28 cellular contexts compared by ENCODE assay signal in genomic region chr6:158836625-158837311, GRCh38. TPM values are rescaled to one million over a fixed set of nuclear protein-coding genes. Genes with fewer than 3 reads are reported as not detected.
DNase-seq lines count a peak whose midpoint lies in the region; ATAC-seq, FAIRE-seq and TF ChIP-seq lines count a peak whose summit lies in the region.
"Had no signal": no experiment of that assay in that cellular context is flagged by ENCODE, and none has a peak within 500 bp of the region (broad histone marks: within the 10 kb centered on the region; RNA-seq: fewer than 3 reads in every experiment).

No MANE protein-coding gene starts in this region.

- 94% methylated on average over 11 of the region's 11 CpGs; no CpG with 5 or more reads in 1 of the 2 experiments for WGBS in H1 (ENCODE audit: extremely low coverage in 1 of 2, insufficient coverage in 1 of 2, insufficient read length in 1 of 2, insufficient replicate concordance in 2 of 2, low coverage in 1 of 2, low lambda C conversion rate in 2 of 2, missing lambda C conversion rate in 1 of 2), 2 experiments
- 95% methylated on average over 11 of the region's 11 CpGs for WGBS in pancreas, 2 donors

- POLR2A ChIA-PET in H1 (lab: Charles Lee; ENCODE audit: partially characterized antibody) = interaction anchor here (0.7 to 1.3 kb wide), 4 partner anchors 9 to 294 kb away, joined by 3 to 4 read pairs (median 4); no protein-coding TSS in a partner anchor

- no peak for DNase-seq in CD4-positive, CD25-positive, alpha-beta regulatory T cell
- DNase-seq in NB4 (ENCODE audit: low read depth) (peak; percentile 71), H1 (ENCODE audit: low read depth in 1 of 2, low spot score in 2 of 2) (no peak), NCI-H2171 treated with DMSO at 0.1 percent for 48 hours (lab: John Stamatoyannopoulos, UW) (no peak), pancreas (no peak)
- DNase-seq: activated CD4-positive, alpha-beta T cell treated with anti-CD3 and anti-CD28 coated beads for 48 hours; activated naive CD4-positive, alpha-beta T cell treated with Interleukin-2 at 50 U/mL for 16 hours; activated T-cell treated with anti-CD3 and anti-CD28 coated beads, Interleukin-2, amount 50 U/mL, for 48 hours; effector CD8-positive, alpha-beta T cell; HFFc6; hypothalamus; NCI-H1417 treated with DMSO at 0.1 percent for 48 hours; NCI-H2029 treated with DMSO at 0.1 percent for 48 hours; NCI-H526; NK-92 treated with Interleukin-12 subunit alpha and Interleukin-12 subunit beta, amount 100 ng/mL, for 24 hours; SK-N-SH; stimulated activated CD4-positive, alpha-beta T cell treated with anti-CD3 and anti-CD28 coated beads, Interleukin-15, amount 100 ng/mL, for 24 hours; stimulated activated CD4-positive, alpha-beta T cell treated with anti-CD3 and anti-CD28 coated beads, Interleukin-4, amount 100 ng/mL, for 4 hours; stimulated activated naive CD4-positive, alpha-beta T cell had no signal

- no peak overlapping the region; the same call in 1 of the 2 replicates for H2AFZ ChIP-seq in H1 (ENCODE audit: low read length)
- no peak overlapping the region for H2AFZ ChIP-seq in parathyroid adenoma

- no peak overlapping the region for H4K8ac ChIP-seq in H1 (ENCODE audit: extremely low read depth, insufficient read depth, low read length)

- FAIRE-seq in H1 (lab: Jason Lieb, UNC) = no peak
- FAIRE-seq in pancreas (lab: Jason Lieb, UNC) = no peak
- FAIRE-seq: K562 had no signal

- H3K4me1 Mint-ChIP-seq in CD4-positive, CD25-positive, alpha-beta regulatory T cell = peaks cover 0 to 2% (median 0%) of the 10 kb centered on the region in 4 donors

- CTCF ChIA-PET in H1 (lab: Charles Lee; ENCODE audit: partially characterized antibody) = interaction anchor here (1.8 to 2.0 kb wide), 2 partner anchors 14 to 273 kb away, joined by 4 read pairs; no protein-coding TSS in a partner anchor

- H3K4me3 ChIP-seq in CD4-positive, CD25-positive, alpha-beta regulatory T cell (ENCODE audit: low read depth, low read length) = no peak overlapping the region
- no peak overlapping the region for H3K4me3 ChIP-seq in NB4 (ENCODE audit: low read depth, low read length)
- no peak overlapping the region for H3K4me3 ChIP-seq in H1 (ENCODE audit: extremely low read depth in 1 of 4, insufficient read depth in 2 of 4, low read depth in 3 of 4, low read length in 4 of 4)
- H3K4me3 ChIP-seq in parathyroid adenoma (ENCODE audit: low read depth, low read length) = no peak overlapping the region
- H3K4me3 ChIP-seq in pancreas = no peak overlapping the region
- H3K4me3 ChIP-seq: gastroesophageal sphincter, lung had no signal

- TF ChIP-seq POLR2A in NB4 (IDR thresholded peaks at IDR 0.05; ENCODE audit: extremely low read depth, insufficient read length) = no peak
- TF ChIP-seq POLR2A in H1 (IDR thresholded peaks at IDR 0.05; ENCODE audit: control extremely low read depth in 1 of 2, low read depth in 2 of 2, low read length in 2 of 2) = no peak

- no peaks in the 10 kb centered on the region for H3K36me3 ChIP-seq in CD4-positive, CD25-positive, alpha-beta regulatory T cell (ENCODE audit: control insufficient read depth, insufficient read depth, low read length)
- H3K36me3 ChIP-seq in H1 (ENCODE audit: control insufficient read depth in 2 of 4, insufficient read depth in 4 of 4, low read length in 3 of 4) (no peaks in the 10 kb centered on the region), parathyroid adenoma (ENCODE audit: control insufficient read depth, insufficient read depth, low read length) (no peaks in the 10 kb centered on the region), pancreas (no peaks in the 10 kb centered on the region)
- H3K36me3 ChIP-seq: gastroesophageal sphincter, neutrophil had no signal

- H2BK20ac ChIP-seq in H1 (ENCODE audit: low read length) = 0 out of 2 replicates have a peak overlapping the region, but pooled peaks have one; percentile 34

- no peak overlapping the region for H3K4ac ChIP-seq in H1 (replicated peaks; ENCODE audit: insufficient read length, low read depth, low read length)

- H3K9me3 ChIP-seq in CD4-positive, CD25-positive, alpha-beta regulatory T cell (ENCODE audit: control insufficient read depth in 2 of 2, low read length in 2 of 2) = no peaks in the 10 kb centered on the region
- H3K9me3 ChIP-seq in H1 (ENCODE audit: insufficient read depth in 2 of 2, low read depth in 1 of 2, low read length in 1 of 2) (no peaks in the 10 kb centered on the region), parathyroid adenoma (ENCODE audit: control insufficient read depth, low read length) (no peaks in the 10 kb centered on the region), pancreas (no peaks in the 10 kb centered on the region)
- H3K9me3 ChIP-seq: gastroesophageal sphincter, neutrophil, SK-N-SH had no signal

- H3K14ac ChIP-seq in H1 (ENCODE audit: insufficient read length) = no peak overlapping the region

- peak overlapping the region; percentile 61; the same call in 1 of the 2 replicates for H2BK15ac ChIP-seq in H1 (ENCODE audit: low read length)

- H3K56ac ChIP-seq in H1 (replicated peaks; ENCODE audit: insufficient read length, low read depth, low read length) = no peak overlapping the region

- H3K27me3 Mint-ChIP-seq in CD4-positive, CD25-positive, alpha-beta regulatory T cell = peaks cover 2% of the 10 kb centered on the region

- no peak for ATAC-seq in CD4-positive, CD25-positive, alpha-beta regulatory T cell (ENCODE audit: low read depth in 2 of 2)
- no peak for ATAC-seq in GM21367 (IDR thresholded peaks at IDR 0.05; ENCODE audit: unreplicated experiment)
- ATAC-seq in HG02870 (IDR thresholded peaks at IDR 0.05; ENCODE audit: unreplicated experiment) = no peak
- no peak for ATAC-seq in pancreas

- no peak overlapping the region for H3K18ac ChIP-seq in H1 (ENCODE audit: extremely low read depth, low read length)

- no peaks in the 10 kb centered on the region for H3K4me1 ChIP-seq in CD4-positive, CD25-positive, alpha-beta regulatory T cell (ENCODE audit: control insufficient read depth, insufficient read depth, low read length, poor library complexity, severe bottlenecking)
- H3K4me1 ChIP-seq in H1 (replicated peaks in 1 of 4; ENCODE audit: control insufficient read depth in 3 of 4, insufficient read depth in 4 of 4, low read length in 3 of 4) = peaks cover 2 to 13% (median 4%) of the 10 kb centered on the region in 4 experiments; a peak in 4 of 7 replicates
- H3K4me1 ChIP-seq in parathyroid adenoma = peaks cover 35% of the 10 kb centered on the region
- peaks cover 3 to 6% (median 3%) of the 10 kb centered on the region in 3 donors for H3K4me1 ChIP-seq in pancreas
- H3K4me1 ChIP-seq: gastroesophageal sphincter had no signal

- H4K5ac ChIP-seq in H1 (ENCODE audit: insufficient read length, low read depth, low read length) = no peak overlapping the region

- no peak overlapping the region for H3K4me3 Mint-ChIP-seq in CD4-positive, CD25-positive, alpha-beta regulatory T cell
- H3K4me3 Mint-ChIP-seq: CD14-positive monocyte, HFFc6 had no signal

- H3K4me2 ChIP-seq in H1 (ENCODE audit: insufficient read depth in 1 of 2, low read depth in 2 of 2, low read length in 2 of 2) (no peak overlapping the region), parathyroid adenoma (ENCODE audit: low read length) (no peak overlapping the region)
- H3K4me2 ChIP-seq: SK-N-SH had no signal

- intact Hi-C loops in pancreas (cut with DNase I) = no loop called here

- H4K91ac ChIP-seq in H1 (replicated peaks; ENCODE audit: insufficient read length, low read length) = no peak overlapping the region

- H3K23ac ChIP-seq in H1 (ENCODE audit: insufficient read length) = no peak overlapping the region

- H4K20me1 ChIP-seq in H1 (replicated peaks in 1 of 2; ENCODE audit: control insufficient read depth in 1 of 2, insufficient read depth in 2 of 2, low read length in 2 of 2) = no peaks in the 10 kb centered on the region

- no peak overlapping the region for H3K9ac ChIP-seq in H1 (replicated peaks in 1 of 4; ENCODE audit: extremely low read depth in 1 of 4, low read depth in 3 of 4, low read length in 3 of 4)
- no peak overlapping the region for H3K9ac ChIP-seq in parathyroid adenoma
- H3K9ac ChIP-seq: SK-N-SH had no signal

- H3K79me2 ChIP-seq in H1 (ENCODE audit: control insufficient read depth in 1 of 2, insufficient read depth in 2 of 2, low read length in 2 of 2) = no peaks in the 10 kb centered on the region
- H3K79me2 ChIP-seq in parathyroid adenoma = no peaks in the 10 kb centered on the region

- H3K36me3 Mint-ChIP-seq in CD4-positive, CD25-positive, alpha-beta regulatory T cell = peaks cover 3% of the 10 kb centered on the region
- H3K36me3 Mint-ChIP-seq: CD14-positive monocyte had no signal

- peak overlapping the region; percentile 84 for H2BK12ac ChIP-seq in H1 (ENCODE audit: low read depth, low read length)

- TF ChIP-seq CTCF in NB4 (IDR thresholded peaks at IDR 0.05; ENCODE audit: low read depth, low read length) (no peak), H1 (IDR thresholded peaks at IDR 0.05; ENCODE audit: control extremely low read depth in 1 of 3, insufficient read depth in 1 of 3, low read depth in 1 of 3, low read length in 3 of 3) (no peak), parathyroid adenoma (IDR thresholded peaks at IDR 0.05) (no peak), pancreas (IDR thresholded peaks at IDR 0.05) (no peak)

- no peak overlapping the region for H2AK5ac ChIP-seq in H1 (ENCODE audit: low read depth, low read length)

- H3K27ac Mint-ChIP-seq in CD4-positive, CD25-positive, alpha-beta regulatory T cell = peak overlapping the region in 2 of 3 donors; percentile 39 to 44
- H3K27ac Mint-ChIP-seq: HFFc6 had no signal

- TF ChIP-seq EP300 in H1 (IDR thresholded peaks at IDR 0.05; ENCODE audit: borderline replicate concordance in 1 of 2, low read depth in 2 of 2, low read length in 2 of 2) = no peak

- no peak overlapping the region for H3K27ac ChIP-seq in CD4-positive, CD25-positive, alpha-beta regulatory T cell (ENCODE audit: insufficient read depth, low read length, poor library complexity, severe bottlenecking)
- H3K27ac ChIP-seq in H1 (ENCODE audit: low read depth, low read length) = no peak overlapping the region
- peak overlapping the region; percentile 92 for H3K27ac ChIP-seq in parathyroid adenoma
- H3K27ac ChIP-seq in pancreas = no peak overlapping the region
- H3K27ac ChIP-seq: gastroesophageal sphincter, neutrophil, VCaP had no signal

- no peaks in the 10 kb centered on the region; the same call in 1 of the 2 replicates for H3K79me1 ChIP-seq in H1 (ENCODE audit: low read depth, low read length)

- H3K23me2 ChIP-seq in H1 (ENCODE audit: low read depth, low read length) = 0 out of 2 replicates have a peak, but pooled peaks cover 1% of the 10 kb centered on the region

- H2BK5ac ChIP-seq in H1 (ENCODE audit: low read depth, low read length) = 0 out of 2 replicates have a peak overlapping the region, but pooled peaks have one; percentile 44

- no peak for TF ChIP-seq RAD21 in H1 (IDR thresholded peaks at IDR 0.05 in 1 of 2, conservative IDR thresholded peaks at IDR 0.05 in 1 of 2; ENCODE audit: low read depth in 2 of 2, low read length in 2 of 2)

- H2BK120ac ChIP-seq in H1 (replicated peaks; ENCODE audit: low read depth, low read length) = no peak overlapping the region

- H3K27me3 ChIP-seq in CD4-positive, CD25-positive, alpha-beta regulatory T cell (ENCODE audit: control insufficient read depth, insufficient read depth, low read length) = peaks cover 2% of the 10 kb centered on the region
- H3K27me3 ChIP-seq in H1 (replicated peaks in 1 of 4; ENCODE audit: control insufficient read depth in 3 of 4, extremely low read depth in 1 of 4, insufficient read depth in 3 of 4, low read length in 3 of 4) (no peaks in the 10 kb centered on the region; a peak in 1 of 7 replicates), parathyroid adenoma (ENCODE audit: control insufficient read depth, insufficient read depth, low read length) (no peaks in the 10 kb centered on the region), pancreas (no peaks in the 10 kb centered on the region)
- H3K27me3 ChIP-seq: gastroesophageal sphincter had no signal

- H3K9me3 Mint-ChIP-seq in CD4-positive, CD25-positive, alpha-beta regulatory T cell = peaks cover 0 to 5% (median 0%) of the 10 kb centered on the region in 7 donors
- H3K9me3 Mint-ChIP-seq: CD14-positive monocyte, HFFc6 had no signal

RNA-seq across cellular contexts. Expression of gene EZR, which starts 17.6 kb away (rescaled TPM):
- total RNA-seq in CD4-positive, CD25-positive, alpha-beta regulatory T cell = 559 TPM
- 100 to 1,000 TPM; 310 to 497 (median 365) TPM for polyA plus RNA-seq in CD4-positive, CD25-positive, alpha-beta regulatory T cell
- total RNA-seq in H1 (2021; fragmentation: NEBNext Ultra II Directional; extraction: Animal tissue kit (Norgen Biotek cat#: 25700)) = 286 and 287 TPM in 2 replicates
- polyA plus RNA-seq in H1 (2011; rRNA removed) (122 and 138 TPM in 2 replicates), pancreas (10 to 100 TPM; 70.6 to 91.6 TPM)
- 180 TPM for polyA plus RNA-seq in H1 (2011; cell fraction: cytosol; rRNA removed)
- polyA plus RNA-seq in H1 (2011; cell fraction: nucleus; rRNA removed) = 214 TPM
- 182 to 212 TPM (median 197 TPM) in 4 replicates for polyA plus RNA-seq in H1 (2012, experiment 1 of 2)
- 94.1 TPM for polyA plus RNA-seq in H1 (2012, experiment 2 of 2)
- 180 TPM for polyA plus RNA-seq in H1 (2013, experiment 1 of 2)
- polyA plus RNA-seq in H1 (2013, experiment 2 of 2) = 182 TPM
- 153 and 157 TPM in 2 replicates for polyA minus RNA-seq in H1 (2011; rRNA and poly(A)+ RNA removed)
- polyA minus RNA-seq in H1 (2011; cell fraction: cytosol; rRNA and poly(A)+ RNA removed) = 91.7 TPM
- 77.4 TPM for polyA minus RNA-seq in H1 (2011; cell fraction: nucleus; rRNA and poly(A)+ RNA removed)
- total RNA-seq in pancreas = 100 to 1,000 TPM in 3 of 6 donors, 10 to 100 TPM in 3; 68.1 to 109 (median 94.8) TPM
